Comparison of ENCODE assay signal across 18 cellular contexts in the genomic region with DNA sequence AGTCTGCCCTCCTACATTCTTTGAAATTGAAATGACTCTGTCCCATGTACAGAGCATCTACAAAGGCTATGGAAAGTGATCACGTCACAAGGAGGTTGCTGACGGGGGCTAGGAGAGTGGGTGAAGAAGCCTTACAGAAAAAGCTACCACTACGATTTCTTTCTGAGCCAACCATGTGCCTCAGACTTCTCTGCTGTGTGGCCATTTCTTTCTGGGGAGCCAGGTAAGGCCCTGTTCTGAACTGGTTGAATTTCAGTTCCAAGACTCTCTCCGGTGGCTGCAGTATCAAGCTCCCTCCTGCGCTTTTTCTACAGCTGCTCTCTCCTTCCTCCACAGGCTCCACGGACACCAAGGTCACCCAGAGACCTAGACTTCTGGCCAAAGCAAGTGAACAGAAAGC.
DNase-seq lines count a peak whose midpoint lies in the region; ATAC-seq and TF ChIP-seq lines count a peak whose summit lies in the region.
"Had no signal": no experiment of that assay in that cellular context is flagged by ENCODE, and none has a peak within 500 bp of the region (broad histone marks: within the 10 kb centered on the region; RNA-seq: fewer than 3 reads in every experiment).

No MANE protein-coding gene starts in this region.

- WGBS in stomach, 5 donors = 61 to 81% (median 70%) methylated on average over 6 of the region's 6 CpGs
- WGBS in adrenal gland, 4 donors = 50 to 60% (median 57%) methylated on average over 6 of the region's 6 CpGs

- H3K36me3 ChIP-seq in GM23338 (ENCODE audit: insufficient read depth) (no peaks in the 10 kb centered on the region; the same call in 1 of the 2 replicates), stomach (no peaks in the 10 kb centered on the region), adrenal gland (replicated peaks in 1 of 2) (no peaks in the 10 kb centered on the region), left ventricle myocardium inferior (no peaks in the 10 kb centered on the region)
- H3K36me3 ChIP-seq: gastroesophageal sphincter, neutrophil had no signal

- H3K4me1 ChIP-seq in GM23338 (ENCODE audit: insufficient read depth) = no peaks in the 10 kb centered on the region
- peaks cover 0 to 5% (median 0%) of the 10 kb centered on the region in 4 donors for H3K4me1 ChIP-seq in stomach
- no peaks in the 10 kb centered on the region for H3K4me1 ChIP-seq in adrenal gland (replicated peaks in 1 of 2)
- H3K4me1 ChIP-seq in left ventricle myocardium inferior = no peaks in the 10 kb centered on the region
- H3K4me1 ChIP-seq: gastroesophageal sphincter had no signal

- H2AFZ ChIP-seq in GM23338 = peak overlapping the region; percentile 47; the same call in 1 of the 2 replicates

- POLR2A ChIA-PET in activated CD4-positive, alpha-beta T cell treated with anti-CD3 and anti-CD28 coated beads, Interleukin-2, amount 10 ng/mL, durations not matched to agents 7 days and 5 days (lab: Charles Lee) = interaction anchor here (1.1 to 1.6 kb wide), 3 partner anchors 77 to 161 kb away, joined by 3 to 13 read pairs (median 5); no protein-coding TSS in a partner anchor

- no peaks in the 10 kb centered on the region for H3K4me1 Mint-ChIP-seq in GM23338
- H3K4me1 Mint-ChIP-seq in activated CD4-positive, alpha-beta T cell treated with anti-CD3 and anti-CD28 coated beads, Interleukin-2, amount 10 ng/mL, durations not matched to agents 7 days and 5 days = peaks cover 33% of the 10 kb centered on the region
- H3K4me1 Mint-ChIP-seq in activated naive CD4-positive, alpha-beta T cell treated with anti-CD3 and anti-CD28 coated beads, Interleukin-2, amount 50 U/mL, for 24 hours = peaks cover 28% of the 10 kb centered on the region

- H4K20me1 ChIP-seq in GM23338 (replicated peaks; ENCODE audit: insufficient read depth) = no peaks in the 10 kb centered on the region

- no peak overlapping the region for H3K4me3 Mint-ChIP-seq in GM23338
- H3K4me3 Mint-ChIP-seq in activated CD4-positive, alpha-beta T cell treated with anti-CD3 and anti-CD28 coated beads, Interleukin-2, amount 10 ng/mL, durations not matched to agents 7 days and 5 days = peak overlapping the region; percentile 83
- peak overlapping the region; percentile 94 for H3K4me3 Mint-ChIP-seq in activated naive CD4-positive, alpha-beta T cell treated with anti-CD3 and anti-CD28 coated beads, Interleukin-2, amount 50 U/mL, for 24 hours

- CTCF ChIA-PET in activated CD4-positive, alpha-beta T cell treated with anti-CD3 and anti-CD28 coated beads, Interleukin-2, amount 10 ng/mL, durations not matched to agents 7 days and 5 days (lab: Charles Lee) = interaction anchor here (0.8 to 1.7 kb wide), 8 partner anchors 10 to 215 kb away, joined by 3 to 9 read pairs (median 4); no protein-coding TSS in a partner anchor

- TF ChIP-seq POLR2A in stomach (IDR thresholded peaks at IDR 0.05) = no peak
- TF ChIP-seq POLR2A in adrenal gland (IDR thresholded peaks at IDR 0.05) = no peak

- intact Hi-C loops in stomach (cut with DNase I; ENCODE audit: low total_unique reads) (loop anchor here (10.0 kb wide), 1 partner anchor 148 kb away; no protein-coding TSS in a partner anchor), adrenal gland (cut with DNase I) (loop anchor here in 1 of 2 donors (10.0 kb wide), 1 partner anchor 148 kb away; no protein-coding TSS in a partner anchor), left ventricle myocardium inferior (cut with micrococcal nuclease) (no loop called here)

- H3K9me3 ChIP-seq in stomach (no peaks in the 10 kb centered on the region), adrenal gland (replicated peaks in 1 of 3) (no peaks in the 10 kb centered on the region), left ventricle myocardium inferior (replicated peaks) (peaks cover 5% of the 10 kb centered on the region)
- H3K9me3 ChIP-seq: gastroesophageal sphincter, neutrophil had no signal

- no peak for ATAC-seq in GM23338
- ATAC-seq: gastroesophageal sphincter, HCT116, sciatic nerve had no signal

- TF ChIP-seq EP300 in stomach (IDR thresholded peaks at IDR 0.05) = no peak

- H3K4me2 ChIP-seq in GM23338 = no peak overlapping the region

- peaks cover 8% of the 10 kb centered on the region for H3K9me3 Mint-ChIP-seq in GM23338
- H3K9me3 Mint-ChIP-seq in activated CD4-positive, alpha-beta T cell treated with anti-CD3 and anti-CD28 coated beads, Interleukin-2, amount 10 ng/mL, durations not matched to agents 7 days and 5 days = no peaks in the 10 kb centered on the region
- no peaks in the 10 kb centered on the region for H3K9me3 Mint-ChIP-seq in activated naive CD4-positive, alpha-beta T cell treated with anti-CD3 and anti-CD28 coated beads, Interleukin-2, amount 50 U/mL, for 24 hours

- H3K79me2 ChIP-seq in GM23338 (replicated peaks; ENCODE audit: insufficient read depth) = no peaks in the 10 kb centered on the region

- no peaks in the 10 kb centered on the region for H3K9me2 ChIP-seq in GM23338 (ENCODE audit: insufficient read depth)

- no peak overlapping the region for H3K27ac ChIP-seq in GM23338 (ENCODE audit: low read depth)
- no peak overlapping the region for H3K27ac ChIP-seq in stomach
- H3K27ac ChIP-seq in adrenal gland = no peak overlapping the region
- no peak overlapping the region for H3K27ac ChIP-seq in left ventricle myocardium inferior (replicated peaks)
- H3K27ac ChIP-seq: gastroesophageal sphincter, neutrophil had no signal

- H3K27me3 Mint-ChIP-seq in GM23338 (ENCODE audit: insufficient read depth, low read depth, poor library complexity) = no peaks in the 10 kb centered on the region
- peaks cover 5% of the 10 kb centered on the region for H3K27me3 Mint-ChIP-seq in activated CD4-positive, alpha-beta T cell treated with anti-CD3 and anti-CD28 coated beads, Interleukin-2, amount 10 ng/mL, durations not matched to agents 7 days and 5 days
- H3K27me3 Mint-ChIP-seq in activated naive CD4-positive, alpha-beta T cell treated with anti-CD3 and anti-CD28 coated beads, Interleukin-2, amount 50 U/mL, for 24 hours = no peaks in the 10 kb centered on the region

- H3K27ac Mint-ChIP-seq in GM23338 = no peak overlapping the region; the same call in 1 of the 2 replicates
- H3K27ac Mint-ChIP-seq in activated CD4-positive, alpha-beta T cell treated with anti-CD3 and anti-CD28 coated beads, Interleukin-2, amount 10 ng/mL, durations not matched to agents 7 days and 5 days = peak overlapping the region; percentile 99
- peak overlapping the region; percentile 100 for H3K27ac Mint-ChIP-seq in activated naive CD4-positive, alpha-beta T cell treated with anti-CD3 and anti-CD28 coated beads, Interleukin-2, amount 50 U/mL, for 24 hours

- H3K4me3 ChIP-seq in GM23338 (no peak overlapping the region), stomach (no peak overlapping the region), adrenal gland (no peak overlapping the region), left ventricle myocardium inferior (no peak overlapping the region)
- H3K4me3 ChIP-seq: gastroesophageal sphincter had no signal

- no peaks in the 10 kb centered on the region for H3F3A ChIP-seq in GM23338 (replicated peaks; ENCODE audit: low read depth)

- peaks cover 4% of the 10 kb centered on the region; the same call in 2 of the 3 replicates for H3K36me3 Mint-ChIP-seq in GM23338 (ENCODE audit: low read depth)
- H3K36me3 Mint-ChIP-seq in activated CD4-positive, alpha-beta T cell treated with anti-CD3 and anti-CD28 coated beads, Interleukin-2, amount 10 ng/mL, durations not matched to agents 7 days and 5 days (ENCODE audit: low read depth) = no peaks in the 10 kb centered on the region
- H3K36me3 Mint-ChIP-seq in activated naive CD4-positive, alpha-beta T cell treated with anti-CD3 and anti-CD28 coated beads, Interleukin-2, amount 50 U/mL, for 24 hours = no peaks in the 10 kb centered on the region

- H3K27me3 ChIP-seq in GM23338 (ENCODE audit: insufficient read depth) = no peaks in the 10 kb centered on the region
- H3K27me3 ChIP-seq in stomach = peaks cover 0 to 20% (median 3%) of the 10 kb centered on the region in 3 donors
- no peaks in the 10 kb centered on the region for H3K27me3 ChIP-seq in adrenal gland
- H3K27me3 ChIP-seq in left ventricle myocardium inferior (ENCODE audit: low read depth) = peaks cover 92% of the 10 kb centered on the region
- H3K27me3 ChIP-seq: neutrophil had no signal

- TF ChIP-seq CTCF in GM23338 (conservative IDR thresholded peaks at IDR 0.05; ENCODE audit: low read depth in 2 of 2) (no peak), stomach (IDR thresholded peaks at IDR 0.05) (no peak), adrenal gland (IDR thresholded peaks at IDR 0.05) (no peak), left ventricle myocardium inferior (IDR thresholded peaks at IDR 0.05; ENCODE audit: borderline replicate concordance) (no peak)

- DNase-seq in GM23338 (ENCODE audit: low spot score) (no peak), stomach (no peak), NCI-H2227 treated with DMSO at 0.1 percent for 48 hours (lab: John Stamatoyannopoulos, UW) (no peak), adrenal gland (no peak), left ventricle myocardium inferior (no peak)
- DNase-seq in activated CD4-positive, alpha-beta T cell treated with anti-CD3 and anti-CD28 coated beads, Interleukin-2, amount 10 ng/mL, durations not matched to agents 7 days and 5 days = peak; percentile 17
- peak; percentile 17 to 42 for DNase-seq in stimulated activated CD4-positive, alpha-beta T cell treated with anti-CD3 and anti-CD28 coated beads, Interleukin-2, amount 100 ng/mL, for 24 hours
- DNase-seq: AML-193; caudate nucleus; mesendoderm; NCI-H1092; NK-92 treated with Interleukin-12 subunit alpha and Interleukin-12 subunit beta, amount 100 ng/mL, for 24 hours; Right ventricle myocardium superior had no signal

Comparison
In these comparisons a context has a peak if more than half of its experiments do, and no peak if none do; other contexts are left out.
1. DNase-seq: peak in activated CD4-positive, alpha-beta T cell treated with anti-CD3 and anti-CD28 coated beads, Interleukin-2, amount 10 ng/mL, durations not matched to agents 7 days and 5 days (single experiment) and stimulated activated CD4-positive, alpha-beta T cell treated with anti-CD3 and anti-CD28 coated beads, Interleukin-2, amount 100 ng/mL, for 24 hours (2 of 2); none in GM23338 (single experiment), stomach (single experiment), NCI-H2227 treated with DMSO at 0.1 percent for 48 hours (single experiment), adrenal gland (0 of 7) and left ventricle myocardium inferior (single experiment).